22 cellular contexts compared by ENCODE assay signal in the genomic region with DNA sequence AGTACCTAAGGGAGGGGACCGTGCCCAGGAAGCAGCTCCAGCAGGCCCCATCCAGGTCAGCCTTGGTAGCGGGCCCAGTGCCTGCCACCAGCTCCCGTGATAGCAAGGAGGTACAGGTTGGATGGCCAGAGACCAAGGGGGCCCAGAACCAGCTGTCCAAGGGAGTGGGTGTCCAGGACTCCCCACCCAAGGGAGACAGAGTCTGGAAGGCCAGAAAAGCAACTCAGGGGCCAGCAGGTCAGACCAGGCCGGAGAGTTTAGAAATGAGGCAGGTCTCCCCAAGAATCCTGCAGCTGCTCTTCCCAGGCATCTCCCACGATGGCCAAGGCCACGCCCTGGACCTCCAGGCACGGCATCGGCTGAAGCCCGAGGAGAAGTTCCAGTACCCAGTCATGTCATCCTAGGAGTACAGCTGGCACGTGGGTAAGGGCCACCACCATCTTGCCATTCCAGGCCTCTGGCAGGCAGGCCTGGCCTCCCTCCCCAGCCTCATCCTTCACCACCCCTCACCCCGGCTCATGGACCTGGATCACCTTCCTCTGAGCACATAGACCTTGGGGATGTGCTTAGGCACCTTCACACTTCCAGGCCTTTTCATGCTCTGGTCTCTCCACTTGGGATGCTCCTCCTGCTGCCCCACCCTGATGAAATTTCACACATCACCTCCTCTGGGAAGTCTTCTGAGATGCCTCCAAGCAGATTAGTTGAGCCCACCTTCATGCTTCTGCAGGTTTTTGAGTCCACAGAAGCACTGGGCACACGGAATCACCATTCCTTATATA. TPM values are rescaled to one million over a fixed set of nuclear protein-coding genes. Genes with fewer than 3 reads are reported as not detected.
"Had no signal": no experiment of that assay in that cellular context is flagged by ENCODE, and none has a peak within 500 bp of the region (broad histone marks: within the 10 kb centered on the region; RNA-seq: fewer than 3 reads in every experiment).

No MANE protein-coding gene starts in this region.

- H3K9me3 ChIP-seq: esophagus squamous epithelium, gastroesophageal sphincter, left ventricle myocardium inferior, lower lobe of right lung, psoas muscle, suprapubic skin, thyroid gland had no signal

- H3K79me2 ChIP-seq: parathyroid adenoma had no signal

- H3K9ac ChIP-seq: parathyroid adenoma had no signal

- H2AFZ ChIP-seq: parathyroid adenoma had no signal

- H3K27ac ChIP-seq: esophagus squamous epithelium, gastroesophageal sphincter, left ventricle myocardium inferior, lower lobe of right lung, parathyroid adenoma, psoas muscle, skin epidermis, suprapubic skin, thyroid gland had no signal

- H3K27me3 ChIP-seq: esophagus squamous epithelium, gastroesophageal sphincter, suprapubic skin, thyroid gland had no signal

- DNase-seq: effector memory CD4-positive, alpha-beta T cell; esophagus squamous epithelium; foreskin fibroblast; glutamatergic neuron; islet precursor cell; left ventricle myocardium inferior; lower lobe of right lung; mesenchymal stem cell; midbrain; naive B cell; occipital lobe; psoas muscle; retina; stimulated activated CD4-positive, alpha-beta T cell treated with anti-CD3 and anti-CD28 coated beads, Interleukin-12 subunit alpha, Interleukin-12 subunit beta, amount 100 ng/mL, for 4 hours; stimulated activated naive CD4-positive, alpha-beta T cell treated with Interleukin-2 at 50 U/mL for 16 hours; thyroid gland had no signal

- H3K4me3 ChIP-seq: esophagus squamous epithelium, gastroesophageal sphincter, left ventricle myocardium inferior, lower lobe of right lung, psoas muscle, skin epidermis, suprapubic skin, thyroid gland had no signal

- ATAC-seq: gastroesophageal sphincter, lower lobe of right lung, psoas muscle, sciatic nerve had no signal

- H3K36me3 ChIP-seq: esophagus squamous epithelium, gastroesophageal sphincter, left ventricle myocardium inferior, lower lobe of right lung, suprapubic skin, thyroid gland had no signal

RNA-seq across cellular contexts. Expression of gene DNASE1L3, which starts 30.5 kb away (rescaled TPM):
- total RNA-seq: neural crest cell had no signal
